Comparison of ENCODE assay signal across 20 cellular contexts in the genomic region with DNA sequence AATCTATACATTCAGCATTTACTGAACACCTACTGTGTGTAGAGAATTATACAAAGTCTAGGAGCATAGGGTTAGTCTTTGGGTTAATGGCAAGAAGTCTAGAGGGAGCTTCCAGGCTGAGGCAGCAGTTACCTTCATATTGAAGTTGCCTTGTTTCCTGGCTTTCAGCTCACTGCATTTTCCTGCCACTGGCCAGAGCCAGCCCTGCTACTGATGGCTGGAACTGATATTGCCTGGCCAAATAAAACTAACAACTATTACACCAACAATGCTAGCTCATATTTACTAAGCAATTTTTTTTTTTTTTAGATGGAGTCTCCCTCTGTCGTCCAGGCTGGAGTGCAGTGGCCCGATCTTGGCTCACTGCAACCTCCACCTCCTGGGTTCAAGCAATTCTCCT.
"Had no signal": no experiment of that assay in that cellular context is flagged by ENCODE, and none has a peak within 500 bp of the region (broad histone marks: within the 10 kb centered on the region; RNA-seq: fewer than 3 reads in every experiment).

No MANE protein-coding gene starts in this region.

- H3K4me3 ChIP-seq: adrenal gland, cardiac muscle cell, coronary artery, tibial artery had no signal

- H3K36me3 ChIP-seq: adrenal gland, cardiac muscle cell, tibial artery had no signal

- H3K27ac Mint-ChIP-seq: nephron; stimulated activated naive B cell treated with anti-CD40 and anti-IgM and Interleukin-4, amounts not matched to agents 10 μg/mL and 1 μg/mL and 100 μg/mL, for 72 hours had no signal

- H3K27me3 ChIP-seq: adrenal gland, cardiac muscle cell, tibial artery had no signal

- H3K27ac ChIP-seq: adrenal gland, cardiac muscle cell, coronary artery, tibial artery had no signal

- H3K9me3 Mint-ChIP-seq: immature natural killer cell; nephron; stimulated activated naive B cell treated with anti-CD40 and anti-IgM and Interleukin-4, amounts not matched to agents 10 μg/mL and 1 μg/mL and 100 μg/mL, for 72 hours had no signal

- DNase-seq: activated CD4-positive, alpha-beta T cell treated with anti-CD3 and anti-CD28 coated beads, Interleukin-2, amount 50 U/mL, for 1 hour; activated naive CD4-positive, alpha-beta T cell; activated T-cell treated with anti-CD3 and anti-CD28 coated beads for 4 hours; adrenal gland; effector CD4-positive, alpha-beta T cell; foreskin melanocyte; head of caudate nucleus; immature natural killer cell; nucleus accumbens; posterior cingulate gyrus; retina; stimulated activated CD4-positive, alpha-beta T cell treated with anti-CD3 and anti-CD28 coated beads, Interleukin-15, amount 100 ng/mL, for 24 hours; stimulated activated CD4-positive, alpha-beta T cell treated with anti-CD3 and anti-CD28 coated beads, Interleukin-4, amount 100 ng/mL, for 1 hour; stimulated activated naive B cell treated with anti-CD40 and anti-IgM and Interleukin-4, amounts not matched to agents 10 μg/mL and 1 μg/mL and 100 μg/mL, for 72 hours; T-helper 2 cell; tibial artery had no signal

- ATAC-seq: activated CD4-positive, CD25-positive, alpha-beta regulatory T cell treated with anti-CD3 and anti-CD28 coated beads, Interleukin-2, amount 50 U/mL, for 24 hours; stimulated activated naive B cell treated with anti-CD40 and anti-IgM and Interleukin-4, amounts not matched to agents 10 μg/mL and 1 μg/mL and 100 μg/mL, for 72 hours had no signal

- H3K9me3 ChIP-seq: adrenal gland, tibial artery had no signal

- H3K4me3 Mint-ChIP-seq: immature natural killer cell; nephron; stimulated activated naive B cell treated with anti-CD40 and anti-IgM and Interleukin-4, amounts not matched to agents 10 μg/mL and 1 μg/mL and 100 μg/mL, for 72 hours had no signal
